In genomic region chr17:51128089-51128488, GRCh38 we compare ENCODE assay signal across 19 cellular contexts. TPM values are rescaled to one million over a fixed set of nuclear protein-coding genes. Genes with fewer than 3 reads are reported as not detected.
A peak's percentile ranks its signal among the peaks of the same experiment; 100 is the strongest.
DNase-seq lines count a peak whose midpoint lies in the region; ATAC-seq, FAIRE-seq and TF ChIP-seq lines count a peak whose summit lies in the region.
"Had no signal": no experiment of that assay in that cellular context is flagged by ENCODE, and none has a peak within 500 bp of the region (broad histone marks: within the 10 kb centered on the region; RNA-seq: fewer than 3 reads in every experiment).

No MANE protein-coding gene starts in this region.

- H3K4me1 ChIP-seq in kidney (ENCODE audit: control insufficient read depth in 1 of 2, insufficient read depth in 1 of 2, low read depth in 1 of 2, low read length in 2 of 2) = peaks cover 8 to 17% of the 10 kb centered on the region in 2 donors

- no peak for TF ChIP-seq CTCF in kidney (IDR thresholded peaks at IDR 0.05; ENCODE audit: borderline replicate concordance, extremely low read depth, insufficient read depth)

- no peaks in the 10 kb centered on the region for H3K36me3 ChIP-seq in kidney (ENCODE audit: control insufficient read depth in 1 of 2, insufficient read depth in 2 of 2, low read length in 2 of 2)
- H3K36me3 ChIP-seq: neutrophil, SJSA1, thoracic aorta had no signal

- ATAC-seq in HG03139 (IDR thresholded peaks at IDR 0.05; ENCODE audit: unreplicated experiment) (no peak), HG03565 (IDR thresholded peaks at IDR 0.05; ENCODE audit: unreplicated experiment) (no peak)

- no peak overlapping the region for H3K4me3 ChIP-seq in kidney (ENCODE audit: low read length in 2 of 2)
- H3K4me3 ChIP-seq: lung, SJSA1, thoracic aorta had no signal

- peak overlapping the region; percentile 40 to 65 for H3K27ac ChIP-seq in kidney (ENCODE audit: low read depth in 2 of 2, low read length in 2 of 2)
- H3K27ac ChIP-seq: KMS-11, neutrophil, SJSA1, thoracic aorta had no signal

- no peak overlapping the region for H3K9ac ChIP-seq in kidney (ENCODE audit: low read length in 2 of 2)
- H3K9ac ChIP-seq: KMS-11 had no signal

- peak; percentile 9 for DNase-seq in NCI-H748 (lab: John Stamatoyannopoulos, UW; ENCODE audit: unreplicated experiment)
- no peak for DNase-seq in NCI-H748 treated with DMSO at 0.1 percent for 48 hours (lab: John Stamatoyannopoulos, UW)
- peak; percentile 22 for DNase-seq in ELF-1 (ENCODE audit: low read depth, low spot score)
- DNase-seq in RPMI8226 = peak; percentile 48
- no peak for DNase-seq in kidney
- no peak for DNase-seq in GM03348 (ENCODE audit: low spot score)
- DNase-seq: activated T-cell treated with anti-CD3 and anti-CD28 coated beads, Interleukin-2, amount 50 U/mL, for 4 hours; CD8-positive, alpha-beta memory T cell; NCI-H2029; NCI-H774; small intestine had no signal

- intact Hi-C loops in kidney (cut with DNase I) = no loop called here

- FAIRE-seq in kidney (lab: Jason Lieb, UNC) = no peak
- FAIRE-seq: A204.1, small intestine had no signal

- no peaks in the 10 kb centered on the region for H3K9me3 ChIP-seq in kidney (ENCODE audit: control insufficient read depth in 1 of 2, low read length in 2 of 2)
- H3K9me3 ChIP-seq: neutrophil, SJSA1, thoracic aorta had no signal

RNA-seq across cellular contexts. Expression of gene SPAG9, which starts 7.4 kb away (rescaled TPM):
- total RNA-seq in kidney = 93.3 TPM
- polyA plus RNA-seq in kidney (ENCODE audit: insufficient read depth, low read depth, low replicate concordance) = 15.4 TPM

RNA-seq across cellular contexts. Expression of gene NME1, which starts 25.3 kb away (rescaled TPM):
- 55.9 TPM for total RNA-seq in kidney
- polyA plus RNA-seq in kidney (ENCODE audit: insufficient read depth, low read depth, low replicate concordance) = 112 TPM

RNA-seq across cellular contexts. Expression of gene NME2, which starts 38.1 kb away (rescaled TPM):
- 412 TPM for total RNA-seq in kidney
- polyA plus RNA-seq in kidney (ENCODE audit: insufficient read depth, low read depth, low replicate concordance) = 736 TPM

Comparison
In these comparisons a context has a peak if more than half of its experiments do, and no peak if none do; other contexts are left out.
1. DNase-seq: peak in NCI-H748 (single experiment), ELF-1 (single experiment) and RPMI8226 (single experiment); none in NCI-H748 treated with DMSO at 0.1 percent for 48 hours (single experiment), kidney (single experiment) and GM03348 (single experiment).